9 cellular contexts compared by ENCODE assay signal in the genomic region with DNA sequence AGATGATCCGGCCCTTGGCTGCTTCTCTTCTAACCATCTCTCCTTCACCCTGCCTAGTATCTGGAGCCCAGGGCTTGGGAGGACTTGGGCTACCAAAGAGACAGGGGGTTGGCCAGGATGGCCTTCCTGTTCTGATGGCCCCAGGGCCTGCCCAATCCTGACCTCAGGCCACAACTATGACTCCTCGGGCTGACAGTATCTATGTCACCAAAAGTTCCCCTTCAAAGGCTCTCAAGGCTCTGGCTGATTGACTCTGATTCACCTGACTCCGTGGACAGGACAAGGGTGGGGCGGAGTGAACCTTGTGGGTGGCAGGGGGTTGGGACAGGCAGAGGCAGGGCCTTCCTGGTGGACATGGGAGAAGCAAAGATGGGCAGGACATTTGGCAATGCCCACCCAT. TPM values are rescaled to one million over a fixed set of nuclear protein-coding genes. Genes with fewer than 3 reads are reported as not detected.
A peak's percentile ranks its signal among the peaks of the same experiment; 100 is the strongest.
DNase-seq lines count a peak whose midpoint lies in the region; ATAC-seq and TF ChIP-seq lines count a peak whose summit lies in the region.
"Had no signal": no experiment of that assay in that cellular context is flagged by ENCODE, and none has a peak within 500 bp of the region (broad histone marks: within the 10 kb centered on the region; RNA-seq: fewer than 3 reads in every experiment).

No MANE protein-coding gene starts in this region.

- H3K27ac ChIP-seq in adrenal gland (peak overlapping the region in 3 of 5 donors; percentile 43 to 100 (median 90)), skeletal muscle tissue (ENCODE audit: low read depth, low read length) (peak overlapping the region; percentile 100)

- no peaks in the 10 kb centered on the region for H3K27me3 Mint-ChIP-seq in Calu3 (ENCODE audit: unreplicated experiment)

- no peak overlapping the region for H3K27ac Mint-ChIP-seq in Calu3 (ENCODE audit: unreplicated experiment)

- peaks cover 9% of the 10 kb centered on the region for H3K36me3 Mint-ChIP-seq in Calu3 (ENCODE audit: insufficient read depth, unreplicated experiment)

- no peaks in the 10 kb centered on the region for H3K9me3 ChIP-seq in adrenal gland (replicated peaks in 1 of 3)
- no peaks in the 10 kb centered on the region for H3K9me3 ChIP-seq in skeletal muscle tissue (ENCODE audit: control insufficient read depth in 3 of 3, low read length in 3 of 3)

- H3K9ac ChIP-seq in skeletal muscle tissue (ENCODE audit: low read depth in 1 of 3, low read length in 3 of 3) = peak overlapping the region; percentile 16 to 96 (median 60)

- intact Hi-C loops in adrenal gland (cut with DNase I) = no loop called here
- intact Hi-C loops in Calu3 (cut with micrococcal nuclease; ENCODE audit: unreplicated experiment) = no loop called here

- peaks cover 33% of the 10 kb centered on the region for H3K4me1 Mint-ChIP-seq in Calu3 (ENCODE audit: low read depth, unreplicated experiment)

- ATAC-seq in GM18520 (IDR thresholded peaks at IDR 0.05; ENCODE audit: unreplicated experiment) (peak; percentile 31), HG03108 (IDR thresholded peaks at IDR 0.05; ENCODE audit: unreplicated experiment) (peak; percentile 42), HG02642 (IDR thresholded peaks at IDR 0.05; ENCODE audit: poor library complexity, unreplicated experiment) (no peak)

- H3K9me3 Mint-ChIP-seq in Calu3 (ENCODE audit: low read depth, unreplicated experiment) = peaks cover 2% of the 10 kb centered on the region

- TF ChIP-seq CTCF in adrenal gland (IDR thresholded peaks at IDR 0.05) (no peak), Calu3 (IDR thresholded peaks at IDR 0.05; ENCODE audit: unreplicated experiment) (no peak)

- peaks cover 0 to 7% of the 10 kb centered on the region in 2 donors for H3K36me3 ChIP-seq in adrenal gland (replicated peaks in 1 of 2)
- peaks cover 6 to 28% (median 15%) of the 10 kb centered on the region in 3 donors for H3K36me3 ChIP-seq in skeletal muscle tissue (ENCODE audit: control insufficient read depth in 3 of 3, insufficient read depth in 3 of 3, low read length in 3 of 3)

- H3K4me3 ChIP-seq in adrenal gland = no peak overlapping the region
- peak overlapping the region in 2 of 3 donors; percentile 13 to 71 for H3K4me3 ChIP-seq in skeletal muscle tissue (ENCODE audit: low read length in 3 of 3)

- 41 to 63% (median 47%) methylated on average over 3 to 4 of the region's 4 CpGs for WGBS in adrenal gland, 4 donors

- H3K4me3 Mint-ChIP-seq in Calu3 (ENCODE audit: low read depth, unreplicated experiment) = no peak overlapping the region

- no peaks in the 10 kb centered on the region for H3K27me3 ChIP-seq in adrenal gland
- no peaks in the 10 kb centered on the region for H3K27me3 ChIP-seq in skeletal muscle tissue (ENCODE audit: control insufficient read depth in 3 of 3, insufficient read depth in 3 of 3, low read length in 3 of 3)

- no TSS peak for BruUV-seq in Calu3 (replicated peaks; lab: Mats Ljungman, UMichigan)

- DNase-seq in adrenal gland (peak in 2 of 7 donors; percentile 43 to 57), middle frontal gyrus (ENCODE audit: extremely low spot score, low spot score) (no peak), Calu3 (no peak)
- DNase-seq in effector CD8-positive, alpha-beta T cell (lab: John Stamatoyannopoulos, UW) = no peak
- DNase-seq: small intestine had no signal

- CTCF ChIA-PET in Calu3 (lab: Charles Lee) = interaction anchor here (1.5 kb wide), 1 partner anchor 31 kb away, joined by 3 read pairs; no protein-coding TSS in a partner anchor

- no peak for TF ChIP-seq POLR2A in adrenal gland (IDR thresholded peaks at IDR 0.05)

- peaks cover 60 to 85% of the 10 kb centered on the region in 2 donors for H3K4me1 ChIP-seq in adrenal gland (replicated peaks in 1 of 2)
- H3K4me1 ChIP-seq in skeletal muscle tissue (ENCODE audit: control insufficient read depth in 3 of 3, insufficient read depth in 3 of 3, low read length in 3 of 3) = peaks cover 92 to 99% (median 94%) of the 10 kb centered on the region in 3 donors

RNA-seq across cellular contexts. Expression of a gene that starts 12.7 kb away (rescaled TPM):
- total RNA-seq in adrenal gland (10 to 100 TPM; 28.1 to 89.9 (median 74.6) TPM), skeletal muscle tissue (7.8 TPM), Calu3 (2022) (48.4 and 54.1 TPM in 2 replicates)
- 10 to 100 TPM; 29.1 to 37.4 (median 35.3) TPM for polyA plus RNA-seq in adrenal gland

Comparison
In these comparisons a context has a peak if more than half of its experiments do, and no peak if none do; other contexts are left out.
1. H3K4me3 ChIP-seq: peak in skeletal muscle tissue (2 of 3); none in adrenal gland (0 of 4).